ENCODE assay signal across 20 cellular contexts in the genomic region with DNA sequence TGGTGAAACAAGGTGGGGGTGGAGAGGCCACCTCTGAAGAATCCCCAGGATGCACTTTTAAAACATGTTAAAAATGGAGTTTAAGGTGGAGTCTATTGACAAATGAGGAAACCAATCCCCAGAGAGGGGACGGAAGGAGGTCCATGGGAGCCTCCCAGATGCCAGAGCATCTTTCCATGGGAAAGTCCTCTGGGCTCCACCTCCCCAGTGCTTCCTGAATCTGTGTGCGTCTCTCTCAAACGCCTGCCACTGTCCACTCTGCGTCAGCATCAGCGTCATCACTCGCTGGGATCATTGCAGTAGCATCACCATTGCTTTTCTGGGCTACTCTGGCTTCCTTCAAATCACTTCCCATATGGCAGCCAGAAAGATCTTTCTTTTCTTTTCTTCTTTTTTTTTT. TPM values are rescaled to one million over a fixed set of nuclear protein-coding genes. Genes with fewer than 3 reads are reported as not detected.
DNase-seq lines count a peak whose midpoint lies in the region; ATAC-seq and TF ChIP-seq lines count a peak whose summit lies in the region.
"Had no signal": no experiment of that assay in that cellular context is flagged by ENCODE, and none has a peak within 500 bp of the region (broad histone marks: within the 10 kb centered on the region; RNA-seq: fewer than 3 reads in every experiment).

No MANE protein-coding gene starts in this region.

- H3K9me3 ChIP-seq in gastrocnemius medialis (no peaks in the 10 kb centered on the region), HAP-1 (no peaks in the 10 kb centered on the region), spleen (no peaks in the 10 kb centered on the region)
- H3K9me3 ChIP-seq: BE2C, Caco-2 had no signal

- no peak for DNase-seq in Right ventricle myocardium inferior (ENCODE audit: missing footprints)
- DNase-seq in cardiac septum (ENCODE audit: low spot score) = no peak
- DNase-seq in fibroblast of pulmonary artery (ENCODE audit: low read depth) = peak; percentile 59
- peak; percentile 48 for DNase-seq in left ventricle myocardium superior
- peak in 1 of 2 donors; percentile 17 for DNase-seq in gastrocnemius medialis
- no peak for DNase-seq in HAP-1 (ENCODE audit: low spot score in 2 of 2)
- no peak for DNase-seq in activated effector memory CD4-positive, alpha-beta T cell treated with anti-CD3 and anti-CD28 coated beads, Interleukin-2, amount 50 U/mL, for 16 hours
- DNase-seq in spleen = no peak
- DNase-seq: 8988T; BE2C; Caco-2; CD4-positive, alpha-beta T cell; NCI-H1417 treated with DMSO at 0.1 percent for 48 hours; NCI-H2029; NCI-H345; NCI-H524 treated with DMSO at 0.1 percent for 48 hours; PC-3; RPMI8226 had no signal

- intact Hi-C loops in Right ventricle myocardium inferior (cut with DNase I) (no loop called here), cardiac septum (cut with DNase I) (no loop called here), left ventricle myocardium superior (cut with micrococcal nuclease) (no loop called here), gastrocnemius medialis (cut with DNase I; ENCODE audit: low total_unique reads) (no loop called here), spleen (cut with DNase I; ENCODE audit: low total_unique reads) (no loop called here)

- no peak for TF ChIP-seq CTCF in fibroblast of pulmonary artery (IDR thresholded peaks at IDR 0.05; ENCODE audit: low read length, missing control alignments)
- TF ChIP-seq CTCF in gastrocnemius medialis (IDR thresholded peaks at IDR 0.05 in 4 of 5, conservative IDR thresholded peaks at IDR 0.05 in 1 of 5) = no peak
- no peak for TF ChIP-seq CTCF in spleen (IDR thresholded peaks at IDR 0.05 in 8 of 11, conservative IDR thresholded peaks at IDR 0.05 in 3 of 11)

- H3K4me1 ChIP-seq in gastrocnemius medialis (peaks cover 0 to 4% of the 10 kb centered on the region in 2 donors), HAP-1 (no peaks in the 10 kb centered on the region), spleen (peaks cover 6 to 68% (median 37%) of the 10 kb centered on the region in 6 donors)

- in situ Hi-C loops in gastrocnemius medialis (cut with MboI; ENCODE audit: low sequenced_read_pairs in 4 of 4) (no loop called here), HAP-1 (cut with MboI; ENCODE audit: low sequenced_read_pairs) (no loop called here)

- WGBS in spleen, 5 donors = 72 to 88% (median 83%) methylated on average over 6 of the region's 6 CpGs

- no peak for TF ChIP-seq POLR2A in gastrocnemius medialis (IDR thresholded peaks at IDR 0.05)
- TF ChIP-seq POLR2A in spleen (IDR thresholded peaks at IDR 0.05) = no peak

- ATAC-seq in Right ventricle myocardium inferior = peak; percentile 47
- peak; percentile 50 for ATAC-seq in left ventricle myocardium superior
- ATAC-seq in gastrocnemius medialis = peak in 1 of 2 donors; percentile 37
- ATAC-seq: PC-3 had no signal

- H3K36me3 ChIP-seq in gastrocnemius medialis (no peaks in the 10 kb centered on the region), HAP-1 (replicated peaks) (no peaks in the 10 kb centered on the region), spleen (no peaks in the 10 kb centered on the region)
- H3K36me3 ChIP-seq: BE2C had no signal

- H3K27me3 ChIP-seq in gastrocnemius medialis (peaks cover 46 to 54% (median 52%) of the 10 kb centered on the region in 3 donors), HAP-1 (ENCODE audit: low read depth) (peaks cover 42% of the 10 kb centered on the region), spleen (replicated peaks in 1 of 7) (peaks cover 0 to 92% (median 30%) of the 10 kb centered on the region in 7 donors)

- peak overlapping the region; percentile 20 to 75 (median 68) for H3K27ac ChIP-seq in gastrocnemius medialis
- no peak overlapping the region for H3K27ac ChIP-seq in spleen

- H3K4me3 ChIP-seq in fibroblast of pulmonary artery (replicated peaks; ENCODE audit: low read depth, low read length) = no peak overlapping the region
- no peak overlapping the region for H3K4me3 ChIP-seq in gastrocnemius medialis
- H3K4me3 ChIP-seq in HAP-1 = no peak overlapping the region
- H3K4me3 ChIP-seq in spleen = no peak overlapping the region

RNA-seq across cellular contexts. Expression of a gene that starts 6.2 kb away (rescaled TPM):
- total RNA-seq in Right ventricle myocardium inferior = 5.4 TPM
- 6.9 TPM for total RNA-seq in cardiac septum
- 4.8 TPM for total RNA-seq in left ventricle myocardium superior
- total RNA-seq in gastrocnemius medialis = 1 to 10 TPM in 3 of 4 donors, under 1 TPM in 1; 0.46 to 4.2 (median 2.2) TPM
- 1 to 10 TPM; 2.6 to 5.6 (median 4.2) TPM for total RNA-seq in spleen
- 1 to 10 TPM in 2 of 3 donors, under 1 TPM in 1; 0.33 to 2.1 (median 1.2) TPM for polyA plus RNA-seq in spleen
- total RNA-seq: Caco-2; CD4-positive, alpha-beta T cell; HT-29 had no signal
- polyA plus RNA-seq: AG04450 had no signal

RNA-seq across cellular contexts. Expression of a gene that starts 11.2 kb away (rescaled TPM):
- total RNA-seq in Right ventricle myocardium inferior = 24.5 TPM
- total RNA-seq in cardiac septum = 15.3 TPM
- total RNA-seq in left ventricle myocardium superior = 26.9 TPM
- 10 to 100 TPM; 14.8 to 32.5 (median 20.3) TPM for total RNA-seq in gastrocnemius medialis
- total RNA-seq in spleen = 10 to 100 TPM; 13.6 to 18.4 (median 16.7) TPM
- 1 to 10 TPM; 2.8 to 7.7 (median 3.0) TPM for polyA plus RNA-seq in spleen

RNA-seq across cellular contexts. Expression of a gene that starts 43.4 kb away (rescaled TPM):
- total RNA-seq in Right ventricle myocardium inferior (39.1 TPM), cardiac septum (45.8 TPM), left ventricle myocardium superior (33.4 TPM), gastrocnemius medialis (1 to 10 TPM; 3.0 to 6.7 (median 4.8) TPM), spleen (10 to 100 TPM; 30.8 to 60.6 (median 50.6) TPM)
- 10 to 100 TPM; 27.1 to 39.9 (median 34.8) TPM for polyA plus RNA-seq in spleen

Comparison
In these comparisons a context has a peak if more than half of its experiments do, and no peak if none do; other contexts are left out.
1. DNase-seq: peak in fibroblast of pulmonary artery (single experiment) and left ventricle myocardium superior (single experiment); none in Right ventricle myocardium inferior (single experiment), cardiac septum (single experiment), HAP-1 (0 of 2), activated effector memory CD4-positive, alpha-beta T cell treated with anti-CD3 and anti-CD28 coated beads, Interleukin-2, amount 50 U/mL, for 16 hours (single experiment) and spleen (single experiment).
2. H3K27ac ChIP-seq: peak in gastrocnemius medialis (4 of 4); none in spleen (0 of 8).